Comparison of ENCODE assay signal across 9 cellular contexts in the genomic region with DNA sequence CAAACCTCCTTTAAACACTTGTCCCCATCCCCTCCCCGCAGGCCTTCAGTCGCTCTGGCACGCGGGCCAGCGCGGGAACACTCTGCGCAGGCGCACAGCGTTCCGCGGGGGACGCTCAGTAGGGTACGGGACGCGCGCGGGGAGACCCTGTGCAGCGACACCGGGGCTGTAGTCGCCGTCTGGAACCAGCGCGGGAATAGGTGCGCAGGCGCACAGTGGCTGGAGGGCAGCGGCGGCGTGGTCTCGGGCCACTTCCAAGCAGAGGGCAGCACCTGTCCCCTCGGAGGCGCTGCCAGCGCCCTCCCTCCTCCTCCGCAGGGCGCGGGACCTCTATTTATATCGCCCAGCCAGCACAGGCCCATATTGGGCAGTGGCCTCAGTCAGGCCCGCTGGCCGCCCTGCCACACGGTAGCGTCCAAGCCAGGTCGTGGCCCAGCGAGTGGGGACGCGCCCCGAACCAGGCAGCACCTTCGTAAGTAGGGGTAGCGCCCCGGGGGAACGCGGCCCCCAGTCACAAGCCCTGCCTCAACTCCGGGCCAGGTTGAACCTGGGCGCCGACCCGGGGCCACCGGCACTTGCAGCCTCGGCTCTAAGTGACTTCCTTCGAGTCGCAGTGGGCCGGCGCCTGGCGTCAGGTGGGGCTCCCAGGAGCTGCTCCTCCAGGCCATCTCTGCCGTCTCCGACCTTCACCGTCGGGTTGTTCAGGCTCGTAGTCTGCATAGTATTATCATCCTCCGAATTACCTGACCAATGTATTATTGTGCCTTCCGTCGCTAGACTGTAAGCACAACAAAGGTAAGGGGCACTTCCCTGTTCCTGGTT. TPM values are rescaled to one million over a fixed set of nuclear protein-coding genes. Genes with fewer than 3 reads are reported as not detected.
DNase-seq lines count a peak whose midpoint lies in the region; ATAC-seq and TF ChIP-seq lines count a peak whose summit lies in the region.
"Had no signal": no experiment of that assay in that cellular context is flagged by ENCODE, and none has a peak within 500 bp of the region (broad histone marks: within the 10 kb centered on the region; RNA-seq: fewer than 3 reads in every experiment).

A gene with protein sequence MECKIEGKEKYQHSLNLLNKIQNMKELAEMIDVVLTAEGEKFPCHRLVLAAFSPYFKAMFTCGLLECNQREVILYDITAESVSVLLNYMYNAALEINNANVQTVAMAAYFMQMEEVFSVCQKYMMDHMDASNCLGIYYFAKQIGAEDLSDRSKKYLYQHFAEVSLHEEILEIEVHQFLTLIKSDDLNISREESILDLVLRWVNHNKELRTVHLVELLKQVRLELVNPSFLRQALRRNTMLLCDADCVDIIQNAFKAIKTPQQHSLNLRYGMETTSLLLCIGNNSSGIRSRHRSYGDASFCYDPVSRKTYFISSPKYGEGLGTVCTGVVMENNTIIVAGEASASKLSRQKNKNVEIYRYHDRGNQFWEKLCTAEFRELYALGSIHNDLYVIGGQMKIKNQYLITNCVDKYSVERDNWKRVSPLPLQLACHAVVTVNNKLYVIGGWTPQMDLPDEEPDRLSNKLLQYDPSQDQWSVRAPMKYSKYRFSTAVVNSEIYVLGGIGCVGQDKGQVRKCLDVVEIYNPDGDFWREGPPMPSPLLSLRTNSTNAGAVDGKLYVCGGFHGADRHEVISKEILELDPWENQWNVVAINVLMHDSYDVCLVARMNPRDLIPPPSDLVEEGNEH (plus strand): TSS at position 118 of the 822 bp plus-strand sequence. CDS start 7,830 bp downstream, outside the sequence.

- H3K36me3 ChIP-seq in ES-I3 (ENCODE audit: insufficient read depth, low read length): no peaks in the 10 kb centered on the region
- no peaks in the 10 kb centered on the region for H3K36me3 ChIP-seq in right atrium auricular region
- H3K36me3 ChIP-seq in rectal smooth muscle tissue (ENCODE audit: control insufficient read depth, insufficient read depth, low read length): no peaks in the 10 kb centered on the region

- peak in 1 of 2 donors; percentile 27 for TF ChIP-seq CTCF in right atrium auricular region (IDR thresholded peaks at IDR 0.05)

- H3K9me3 ChIP-seq in ES-I3 (ENCODE audit: control insufficient read depth, insufficient read depth, low read length): no peaks in the 10 kb centered on the region
- no peaks in the 10 kb centered on the region for H3K9me3 ChIP-seq in right atrium auricular region

- peak; percentile 10 for ATAC-seq in activated naive CD8-positive, alpha-beta T cell treated with anti-CD3 and anti-CD28 coated beads, Interleukin-2, amount 10 ng/mL, durations not matched to agents 7 days and 5 days (ENCODE audit: low read depth)
- ATAC-seq in HG02678 (IDR thresholded peaks at IDR 0.05; ENCODE audit: unreplicated experiment): no peak
- no peak for ATAC-seq in HG02798 (IDR thresholded peaks at IDR 0.05; ENCODE audit: poor library complexity, unreplicated experiment)

- peaks cover 7% of the 10 kb centered on the region for H3K4me1 Mint-ChIP-seq in activated naive CD8-positive, alpha-beta T cell treated with anti-CD3 and anti-CD28 coated beads, Interleukin-2, amount 10 ng/mL, durations not matched to agents 7 days and 5 days

- H3K4me3 Mint-ChIP-seq in activated naive CD8-positive, alpha-beta T cell treated with anti-CD3 and anti-CD28 coated beads, Interleukin-2, amount 10 ng/mL, durations not matched to agents 7 days and 5 days: no peak within 1 kb of the TSS

- H3K9me3 Mint-ChIP-seq in activated naive CD8-positive, alpha-beta T cell treated with anti-CD3 and anti-CD28 coated beads, Interleukin-2, amount 10 ng/mL, durations not matched to agents 7 days and 5 days: no peaks in the 10 kb centered on the region

- H3K9ac ChIP-seq in ES-I3 (ENCODE audit: low read depth, low read length) (peak within 1 kb of the TSS; percentile 30; the same call in 1 of the 2 replicates), rectal smooth muscle tissue (ENCODE audit: low read length) (peak within 1 kb of the TSS; percentile 16)

- no peaks in the 10 kb centered on the region for H3K4me1 ChIP-seq in ES-I3 (ENCODE audit: insufficient read depth, low read length)
- peaks cover 0 to 38% of the 10 kb centered on the region in 2 donors for H3K4me1 ChIP-seq in right atrium auricular region
- H3K4me1 ChIP-seq in rectal smooth muscle tissue (ENCODE audit: control insufficient read depth, insufficient read depth, low read length): peaks cover 13% of the 10 kb centered on the region

- POLR2A ChIA-PET in activated naive CD8-positive, alpha-beta T cell treated with anti-CD3 and anti-CD28 coated beads, Interleukin-2, amount 10 ng/mL, durations not matched to agents 7 days and 5 days (lab: Charles Lee): no interaction called here

- H3K27ac ChIP-seq in right atrium auricular region: peak within 1 kb of the TSS; percentile 62 to 66
- H3K27ac ChIP-seq in rectal smooth muscle tissue (ENCODE audit: low read depth, low read length): peak within 1 kb of the TSS; percentile 85

- no peak within 1 kb of the TSS for H3K27ac Mint-ChIP-seq in activated naive CD8-positive, alpha-beta T cell treated with anti-CD3 and anti-CD28 coated beads, Interleukin-2, amount 10 ng/mL, durations not matched to agents 7 days and 5 days

- peaks cover 72% of the 10 kb centered on the region for H3K27me3 Mint-ChIP-seq in activated naive CD8-positive, alpha-beta T cell treated with anti-CD3 and anti-CD28 coated beads, Interleukin-2, amount 10 ng/mL, durations not matched to agents 7 days and 5 days

- no peaks in the 10 kb centered on the region for H3K36me3 Mint-ChIP-seq in activated naive CD8-positive, alpha-beta T cell treated with anti-CD3 and anti-CD28 coated beads, Interleukin-2, amount 10 ng/mL, durations not matched to agents 7 days and 5 days

- H3K27me3 ChIP-seq in right atrium auricular region (no peaks in the 10 kb centered on the region), rectal smooth muscle tissue (ENCODE audit: control insufficient read depth, insufficient read depth, low read length) (no peaks in the 10 kb centered on the region)

- DNase-seq in activated naive CD8-positive, alpha-beta T cell treated with anti-CD3 and anti-CD28 coated beads, Interleukin-2, amount 10 ng/mL, durations not matched to agents 7 days and 5 days: no peak
- DNase-seq in right atrium auricular region (ENCODE audit: low spot score): no peak
- DNase-seq in GDM1 (lab: John Stamatoyannopoulos, UW): no peak
- DNase-seq in NK-92 treated with Interleukin-12 subunit alpha and Interleukin-12 subunit beta, amount 100 ng/mL, for 24 hours (lab: John Stamatoyannopoulos, UW): no peak
- DNase-seq: effector memory CD4-positive, alpha-beta T cell had no signal

- H3K4me3 ChIP-seq in right atrium auricular region (peak within 1 kb of the TSS; percentile 37 to 51), rectal smooth muscle tissue (ENCODE audit: low read length) (peak within 1 kb of the TSS; percentile 77)

RNA-seq across cellular contexts. Expression of the gene that starts here (rescaled TPM):
- total RNA-seq in activated naive CD8-positive, alpha-beta T cell treated with anti-CD3 and anti-CD28 coated beads, Interleukin-2, amount 10 ng/mL, durations not matched to agents 7 days and 5 days: not detected
- total RNA-seq in right atrium auricular region: 1 to 10 TPM; 1.5 to 4.4 TPM

Comparison
In these comparisons a context has a peak if more than half of its experiments do, and no peak if none do; other contexts are left out.
1. Peak in ATAC-seq in activated naive CD8-positive, alpha-beta T cell treated with anti-CD3 and anti-CD28 coated beads, Interleukin-2, amount 10 ng/mL, durations not matched to agents 7 days and 5 days; RNA of the gene not detected or under 1 TPM.